26 cellular contexts compared by ENCODE assay signal in genomic region chr7:133102276-133103060, GRCh38.
"Had no signal": no experiment of that assay in that cellular context is flagged by ENCODE, and none has a peak within 500 bp of the region (broad histone marks: within the 10 kb centered on the region; RNA-seq: fewer than 3 reads in every experiment).

No MANE protein-coding gene starts in this region.

- ATAC-seq: activated CD8-positive, alpha-beta memory T cell treated with anti-CD3 and anti-CD28 coated beads, Interleukin-2, amount 10 ng/mL, durations not matched to agents 7 days and 5 days; activated naive CD8-positive, alpha-beta T cell treated with anti-CD3 and anti-CD28 coated beads, Interleukin-2, amount 50 U/mL, for 24 hours had no signal

- H2AFZ ChIP-seq: PC-9 had no signal

- H3K9me3 ChIP-seq: MG63, SJCRH30 had no signal

- FAIRE-seq: colon had no signal

- H3K27ac ChIP-seq: PC-9, SJCRH30, SK-N-MC, WERI-Rb-1 had no signal

- H3K4me1 ChIP-seq: SJCRH30 had no signal

- H3K27me3 ChIP-seq: MG63, SJCRH30 had no signal

- H3K4me2 ChIP-seq: PC-9 had no signal

- H3K4me3 ChIP-seq: MG63, PC-9, SJCRH30, SK-N-MC had no signal

- DNase-seq: activated CD4-positive, alpha-beta memory T cell treated with anti-CD3 and anti-CD28 coated beads, Interleukin-2, amount 10 ng/mL, durations not matched to agents 7 days and 5 days; activated CD4-positive, alpha-beta T cell treated with anti-CD3 and anti-CD28 coated beads for 1 hour; activated CD4-positive, alpha-beta T cell treated with anti-CD3 and anti-CD28 coated beads for 48 hours; activated CD4-positive, CD25-positive, alpha-beta regulatory T cell; activated CD8-positive, alpha-beta memory T cell treated with anti-CD3 and anti-CD28 coated beads for 24 hours; activated CD8-positive, alpha-beta memory T cell treated with anti-CD3 and anti-CD28 coated beads, Interleukin-2, amount 10 ng/mL, durations not matched to agents 7 days and 5 days; activated CD8-positive, alpha-beta memory T cell treated with anti-CD3 and anti-CD28 coated beads, Interleukin-2, amount 50 U/mL, for 48 hours; activated effector memory CD4-positive, alpha-beta T cell treated with Interleukin-2 at 50 U/mL for 16 hours; activated naive CD4-positive, alpha-beta T cell treated with anti-CD3 and anti-CD28 coated beads, Interleukin-2, amount 10 ng/mL, durations not matched to agents 7 days and 5 days; activated naive CD8-positive, alpha-beta T cell treated with anti-CD3 and anti-CD28 coated beads, Interleukin-2, amount 50 U/mL, for 24 hours; activated T-cell treated with anti-CD3 and anti-CD28 coated beads, Interleukin-2, amount 50 U/mL, for 48 hours; anterior cingulate cortex; central memory CD4-positive, alpha-beta T cell; Kasumi-1; MG63; NCI-H1048; NCI-H146; NCI-H345; NCI-H524 treated with DMSO at 0.1 percent for 48 hours; PC-9; SHP77; SJCRH30; T1000; WERI-Rb-1 had no signal

- H3K36me3 ChIP-seq: MG63, SJCRH30, WERI-Rb-1 had no signal
